24 cellular contexts compared by ENCODE assay signal in the genomic region with DNA sequence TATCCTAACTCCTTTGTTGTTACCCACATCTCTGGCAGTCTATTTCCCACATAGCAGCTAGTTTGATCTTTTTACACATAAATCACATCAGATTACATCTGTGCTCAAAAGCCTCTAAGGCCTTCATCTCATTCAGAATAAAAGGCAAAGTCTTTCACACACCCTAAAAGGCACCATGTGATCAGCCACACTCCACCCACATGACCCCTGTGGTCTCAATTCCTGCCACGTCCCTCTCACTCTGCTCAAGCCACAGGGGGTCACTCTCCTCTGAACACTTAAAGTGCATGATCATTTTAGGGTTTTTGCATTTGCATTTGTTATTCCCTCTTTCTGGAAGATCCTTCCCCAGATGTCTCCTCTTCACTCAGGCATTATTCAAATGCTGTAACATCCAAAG.
"Had no signal": no experiment of that assay in that cellular context is flagged by ENCODE, and none has a peak within 500 bp of the region (broad histone marks: within the 10 kb centered on the region; RNA-seq: fewer than 3 reads in every experiment).

No MANE protein-coding gene starts in this region.

- H3K36me3 ChIP-seq: colonic mucosa, gastrocnemius medialis, ovary, suprapubic skin, transverse colon, WERI-Rb-1 had no signal

- H3K27me3 Mint-ChIP-seq: activated CD8-positive, alpha-beta memory T cell treated with anti-CD3 and anti-CD28 coated beads, Interleukin-2, amount 10 ng/mL, durations not matched to agents 7 days and 5 days; activated T-helper 17 cell treated with anti-CD3 and anti-CD28 coated beads, Interleukin-2, amount 50 U/mL, for 72 hours; brain; stimulated activated naive CD8-positive, alpha-beta T cell treated with anti-CD3 and anti-CD28 coated beads, Interleukin-15, amount 100 ng/mL, for 72 hours had no signal

- H3K36me3 Mint-ChIP-seq: activated CD8-positive, alpha-beta memory T cell treated with anti-CD3 and anti-CD28 coated beads, Interleukin-2, amount 10 ng/mL, durations not matched to agents 7 days and 5 days; immature natural killer cell had no signal

- H3K27ac Mint-ChIP-seq: activated CD4-positive, alpha-beta T cell treated with anti-CD3 and anti-CD28 coated beads for 36 hours; activated CD8-positive, alpha-beta memory T cell treated with anti-CD3 and anti-CD28 coated beads, Interleukin-2, amount 10 ng/mL, durations not matched to agents 7 days and 5 days; activated T-helper 17 cell treated with anti-CD3 and anti-CD28 coated beads, Interleukin-2, amount 50 U/mL, for 72 hours; brain; immature natural killer cell; naive B cell; stimulated activated naive CD8-positive, alpha-beta T cell treated with anti-CD3 and anti-CD28 coated beads, Interleukin-15, amount 100 ng/mL, for 72 hours; T-helper 1 cell treated with Interleukin-12 subunit alpha and Interleukin-12 subunit beta and Interleukin-4 antibody, amounts not matched to agents 30 μg/mL and 1 μg/mL, for 36 hours had no signal

- ATAC-seq: activated CD4-positive, alpha-beta T cell treated with anti-CD3 and anti-CD28 coated beads for 36 hours; activated CD8-positive, alpha-beta memory T cell treated with anti-CD3 and anti-CD28 coated beads, Interleukin-2, amount 10 ng/mL, durations not matched to agents 7 days and 5 days; activated T-helper 17 cell treated with anti-CD3 and anti-CD28 coated beads, Interleukin-2, amount 50 U/mL, for 72 hours; gastrocnemius medialis; left ventricle myocardium superior; psoas muscle; right cardiac atrium; stimulated activated naive CD8-positive, alpha-beta T cell treated with anti-CD3 and anti-CD28 coated beads, Interleukin-15, amount 100 ng/mL, for 72 hours had no signal

- H3K4me1 Mint-ChIP-seq: activated CD4-positive, alpha-beta T cell treated with anti-CD3 and anti-CD28 coated beads for 36 hours; activated CD8-positive, alpha-beta memory T cell treated with anti-CD3 and anti-CD28 coated beads, Interleukin-2, amount 10 ng/mL, durations not matched to agents 7 days and 5 days; activated T-helper 17 cell treated with anti-CD3 and anti-CD28 coated beads, Interleukin-2, amount 50 U/mL, for 72 hours; immature natural killer cell; stimulated activated naive CD8-positive, alpha-beta T cell treated with anti-CD3 and anti-CD28 coated beads, Interleukin-15, amount 100 ng/mL, for 72 hours had no signal

- DNase-seq: activated CD4-positive, alpha-beta T cell treated with anti-CD3 and anti-CD28 coated beads for 36 hours; activated CD4-positive, alpha-beta T cell treated with anti-CD3 and anti-CD28 coated beads, Interleukin-2, amount 50 U/mL, for 48 hours; activated CD8-positive, alpha-beta memory T cell treated with anti-CD3 and anti-CD28 coated beads, Interleukin-2, amount 10 ng/mL, durations not matched to agents 7 days and 5 days; activated naive CD4-positive, alpha-beta T cell; central memory CD4-positive, alpha-beta T cell; colonic mucosa; gastrocnemius medialis; head of caudate nucleus; immature natural killer cell; left ventricle myocardium superior; ovary; psoas muscle; right cardiac atrium; stimulated activated CD4-positive, alpha-beta T cell treated with anti-CD3 and anti-CD28 coated beads, Interleukin-15, amount 100 ng/mL, for 24 hours; stimulated activated CD4-positive, alpha-beta T cell treated with anti-CD3 and anti-CD28 coated beads, Interleukin-2, amount 100 ng/mL, for 48 hours; stimulated activated naive CD8-positive, alpha-beta T cell treated with anti-CD3 and anti-CD28 coated beads, Interleukin-15, amount 100 ng/mL, for 72 hours; transverse colon; WERI-Rb-1 had no signal

- H3K9me3 Mint-ChIP-seq: immature natural killer cell had no signal

- H3K4me3 Mint-ChIP-seq: activated CD4-positive, alpha-beta T cell treated with anti-CD3 and anti-CD28 coated beads for 36 hours; activated CD8-positive, alpha-beta memory T cell treated with anti-CD3 and anti-CD28 coated beads, Interleukin-2, amount 10 ng/mL, durations not matched to agents 7 days and 5 days; activated T-helper 17 cell treated with anti-CD3 and anti-CD28 coated beads, Interleukin-2, amount 50 U/mL, for 72 hours; brain; immature natural killer cell; naive B cell; stimulated activated naive CD8-positive, alpha-beta T cell treated with anti-CD3 and anti-CD28 coated beads, Interleukin-15, amount 100 ng/mL, for 72 hours; T-helper 1 cell treated with Interleukin-12 subunit alpha and Interleukin-12 subunit beta and Interleukin-4 antibody, amounts not matched to agents 30 μg/mL and 1 μg/mL, for 36 hours had no signal

- H3K9me3 ChIP-seq: colonic mucosa, gastrocnemius medialis, ovary, psoas muscle, suprapubic skin, transverse colon had no signal

- H3K4me3 ChIP-seq: colonic mucosa, gastrocnemius medialis, ovary, psoas muscle, skin epidermis, suprapubic skin, transverse colon had no signal

- H3K27ac ChIP-seq: colonic mucosa, gastrocnemius medialis, ovary, psoas muscle, suprapubic skin, transverse colon, WERI-Rb-1 had no signal

- H3K4me1 ChIP-seq: colonic mucosa, gastrocnemius medialis, suprapubic skin, transverse colon had no signal
